10 cellular contexts compared by ENCODE assay signal in genomic region chr2:178484245-178485041, GRCh38. TPM values are rescaled to one million over a fixed set of nuclear protein-coding genes. Genes with fewer than 3 reads are reported as not detected.
DNase-seq lines count a peak whose midpoint lies in the region; ATAC-seq, FAIRE-seq and TF ChIP-seq lines count a peak whose summit lies in the region.
"Had no signal": no experiment of that assay in that cellular context is flagged by ENCODE, and none has a peak within 500 bp of the region (broad histone marks: within the 10 kb centered on the region; RNA-seq: fewer than 3 reads in every experiment).

No MANE protein-coding gene starts in this region.

- peaks cover 15% of the 10 kb centered on the region for H3K36me3 Mint-ChIP-seq in T-helper 17 cell (ENCODE audit: low read depth)

- H3K4me3 ChIP-seq in bronchial epithelial cell (ENCODE audit: low read depth, low read length) = no peak overlapping the region

- in situ Hi-C loops in GM13976 (cut with MboI; ENCODE audit: low sequenced_read_pairs, unreplicated experiment) = no loop called here

- TF ChIP-seq CTCF in bronchial epithelial cell (IDR thresholded peaks at IDR 0.05; ENCODE audit: insufficient read depth, low read length, severe bottlenecking) (no peak), GM13976 (IDR thresholded peaks at IDR 0.05; ENCODE audit: borderline replicate concordance, control extremely low read depth, extremely low read depth, insufficient read depth, missing control alignments) (no peak)

- no peaks in the 10 kb centered on the region for H3K27me3 ChIP-seq in bronchial epithelial cell (ENCODE audit: control insufficient read depth, insufficient read depth, low read length)

- H3K27ac Mint-ChIP-seq in T-helper 17 cell = no peak overlapping the region
- H3K27ac Mint-ChIP-seq: activated CD4-positive, alpha-beta memory T cell treated with anti-CD3 and anti-CD28 coated beads for 36 hours had no signal

- H3K9me3 ChIP-seq in T-helper 17 cell (ENCODE audit: control insufficient read depth, low read length, poor library complexity, severe bottlenecking) = no peaks in the 10 kb centered on the region

- peaks cover 51% of the 10 kb centered on the region for H3K4me1 Mint-ChIP-seq in T-helper 17 cell

- H3K4me3 Mint-ChIP-seq in T-helper 17 cell = no peak overlapping the region
- H3K4me3 Mint-ChIP-seq: activated CD4-positive, alpha-beta memory T cell treated with anti-CD3 and anti-CD28 coated beads for 36 hours had no signal

- no peaks in the 10 kb centered on the region for H3K36me3 ChIP-seq in bronchial epithelial cell (ENCODE audit: control insufficient read depth, insufficient read depth, low read length)

- ATAC-seq in HG03469 (IDR thresholded peaks at IDR 0.05; ENCODE audit: unreplicated experiment) (no peak), T-helper 17 cell (no peak)
- ATAC-seq: Panc1 had no signal

- FAIRE-seq in bronchial epithelial cell (lab: Jason Lieb, UNC) = no peak

- H3K27me3 Mint-ChIP-seq in T-helper 17 cell = no peaks in the 10 kb centered on the region
- H3K27me3 Mint-ChIP-seq: activated CD4-positive, alpha-beta memory T cell treated with anti-CD3 and anti-CD28 coated beads for 36 hours had no signal

- DNase-seq in EH (ENCODE audit: low read depth) (peak; percentile 27), NCI-H2107 treated with DMSO at 0.1 percent for 48 hours (lab: John Stamatoyannopoulos, UW; ENCODE audit: unreplicated experiment) (peak; percentile 11), bronchial epithelial cell (ENCODE audit: low read depth) (peak; percentile 39), midbrain (lab: John Stamatoyannopoulos, UW) (peak; percentile 4), GM13976 (ENCODE audit: low spot score) (no peak), T-helper 17 cell (no peak)
- DNase-seq in activated CD4-positive, alpha-beta T cell treated with anti-CD3 and anti-CD28 coated beads for 48 hours = no peak
- DNase-seq: activated CD4-positive, alpha-beta memory T cell treated with anti-CD3 and anti-CD28 coated beads for 36 hours had no signal

RNA-seq across cellular contexts. Expression of gene PLEKHA3, which starts 4.2 kb away (rescaled TPM):
- total RNA-seq in bronchial epithelial cell (4.7 and 5.5 TPM in 2 replicates), T-helper 17 cell (10 to 100 TPM; 24.9 to 26.5 TPM)

RNA-seq across cellular contexts. Expression of gene FKBP7, which starts 6.0 kb away (rescaled TPM):
- total RNA-seq in bronchial epithelial cell = 0.64 and 1.3 TPM in 2 replicates
- total RNA-seq in T-helper 17 cell = under 1 TPM in 1 of 2 donors, not detected in 1; 0.65 TPM

RNA-seq across cellular contexts. Expression of gene PJVK, which starts 33.3 kb away (rescaled TPM):
- total RNA-seq in bronchial epithelial cell = 1.2 and 2.4 TPM in 2 replicates
- 1 to 10 TPM; 3.8 to 6.1 TPM for total RNA-seq in T-helper 17 cell

RNA-seq across cellular contexts. Expression of gene PRKRA, which starts 33.5 kb away (rescaled TPM):
- total RNA-seq in bronchial epithelial cell = 42.6 and 45.5 TPM in 2 replicates
- 100 to 1,000 TPM; 110 to 119 TPM for total RNA-seq in T-helper 17 cell

Comparison
In these comparisons a context has a peak if more than half of its experiments do, and no peak if none do; other contexts are left out.
1. DNase-seq: peak in EH (single experiment), NCI-H2107 treated with DMSO at 0.1 percent for 48 hours (single experiment), bronchial epithelial cell (single experiment) and midbrain (single experiment); none in activated CD4-positive, alpha-beta T cell treated with anti-CD3 and anti-CD28 coated beads for 48 hours (single experiment), GM13976 (single experiment) and T-helper 17 cell (0 of 3).